In genomic region chr11:127683321-127683720, GRCh38 we compare ENCODE assay signal across 35 cellular contexts.
"Had no signal": no experiment of that assay in that cellular context is flagged by ENCODE, and none has a peak within 500 bp of the region (broad histone marks: within the 10 kb centered on the region; RNA-seq: fewer than 3 reads in every experiment).

No MANE protein-coding gene starts in this region.

- H3K27ac ChIP-seq: KMS-11 had no signal

- H3K27me3 ChIP-seq: MG63 had no signal

- DNase-seq: Karpas-422, Kasumi-1, KG1, MG63, MM.1S, MV-4-11, NCI-H1048, NCI-H1092, NCI-H1092 treated with DMSO at 0.1 percent for 48 hours, NCI-H1105, NCI-H1105 treated with DMSO at 0.1 percent for 48 hours, NCI-H1417, NCI-H1417 treated with DMSO at 0.1 percent for 48 hours, NCI-H1436, NCI-H1436 treated with DMSO at 0.1 percent for 48 hours, NCI-H146, NCI-H1694, NCI-H1694 treated with DMSO at 0.1 percent for 48 hours, NCI-H187, NCI-H187 treated with DMSO at 0.1 percent for 48 hours, NCI-H1930, NCI-H2029, NCI-H2029 treated with DMSO at 0.1 percent for 48 hours, NCI-H2081, NCI-H2081 treated with DMSO at 0.1 percent for 48 hours, NCI-H2107, NCI-H2171, NCI-H2171 treated with DMSO at 0.1 percent for 48 hours, NCI-H2227 treated with DMSO at 0.1 percent for 48 hours, NCI-H226, NCI-H345, NCI-H446, NCI-H446 treated with DMSO at 0.1 percent for 48 hours, NCI-H510A had no signal

- H3K4me3 ChIP-seq: MG63 had no signal

- H3K36me3 ChIP-seq: MG63 had no signal

- H3K4me2 ChIP-seq: KMS-11 had no signal

- H3K9me3 ChIP-seq: MG63 had no signal

- H3K9ac ChIP-seq: KMS-11 had no signal
